31 cellular contexts compared by ENCODE assay signal in the genomic region with DNA sequence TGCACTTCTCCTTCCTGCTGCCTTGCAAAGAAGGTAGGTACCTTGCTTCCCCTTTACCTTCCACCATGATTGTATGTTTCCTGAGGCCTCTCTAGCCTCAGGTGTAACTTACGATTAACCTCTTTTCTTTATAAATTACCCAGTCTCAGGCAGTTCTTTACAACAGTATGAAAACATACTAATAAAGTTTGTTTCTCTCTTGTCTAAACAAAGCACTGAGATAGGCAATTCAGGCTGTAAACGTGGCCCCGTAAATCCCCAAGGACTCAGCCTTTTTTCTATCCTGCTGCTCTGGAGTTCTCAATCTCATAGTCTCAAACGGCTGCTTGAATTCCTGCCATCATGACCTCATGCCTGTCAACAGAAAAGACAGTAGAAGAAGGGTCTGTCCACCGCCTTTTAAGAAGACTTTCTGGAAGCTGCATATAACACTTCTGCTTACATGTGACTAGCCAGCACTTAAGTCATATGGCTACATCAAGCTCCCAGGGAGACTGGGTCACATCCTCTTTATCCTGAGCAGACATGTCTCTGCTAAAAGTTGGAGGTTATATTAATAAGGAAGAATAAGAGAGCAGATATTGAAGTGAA.
"Had no signal": no experiment of that assay in that cellular context is flagged by ENCODE, and none has a peak within 500 bp of the region (broad histone marks: within the 10 kb centered on the region; RNA-seq: fewer than 3 reads in every experiment).

No MANE protein-coding gene starts in this region.

- H3K9me3 Mint-ChIP-seq: activated naive CD8-positive, alpha-beta T cell treated with anti-CD3 and anti-CD28 coated beads, Interleukin-2, amount 10 ng/mL, durations not matched to agents 7 days and 5 days; activated T-cell treated with anti-CD3 and anti-CD28 coated beads, Interleukin-2, amount 50 U/mL, for 24 hours; T-helper 1 cell treated with Interleukin-12 subunit alpha and Interleukin-12 subunit beta and Interleukin-4 antibody, amounts not matched to agents 30 μg/mL and 1 μg/mL, for 36 hours had no signal

- H3K36me3 Mint-ChIP-seq: activated naive CD4-positive, alpha-beta T cell treated with anti-CD3 and anti-CD28 coated beads, Interleukin-2, amount 10 ng/mL, durations not matched to agents 7 days and 5 days; activated naive CD8-positive, alpha-beta T cell treated with anti-CD3 and anti-CD28 coated beads, Interleukin-2, amount 10 ng/mL, durations not matched to agents 7 days and 5 days; brain; mesothelial cell of epicardium; naive B cell had no signal

- ATAC-seq: activated CD4-positive, CD25-positive, alpha-beta regulatory T cell treated with anti-CD3 and anti-CD28 coated beads, Interleukin-2, amount 50 U/mL, for 24 hours; effector memory CD8-positive, alpha-beta T cell; gastroesophageal sphincter; left lobe of liver; pancreas; psoas muscle had no signal

- H3K4me3 ChIP-seq: ascending aorta, cardiac muscle cell, gastroesophageal sphincter, lung, pancreas, psoas muscle, right atrium auricular region, tibial nerve had no signal

- H3K27me3 ChIP-seq: ascending aorta, cardiac muscle cell, gastroesophageal sphincter, pancreas, right atrium auricular region, tibial nerve had no signal

- H3K4me1 Mint-ChIP-seq: activated naive CD4-positive, alpha-beta T cell treated with anti-CD3 and anti-CD28 coated beads, Interleukin-2, amount 10 ng/mL, durations not matched to agents 7 days and 5 days; activated naive CD8-positive, alpha-beta T cell treated with anti-CD3 and anti-CD28 coated beads, Interleukin-2, amount 10 ng/mL, durations not matched to agents 7 days and 5 days; naive B cell had no signal

- H3K36me3 ChIP-seq: ascending aorta, cardiac muscle cell, gastroesophageal sphincter, pancreas, right atrium auricular region, tibial nerve, WERI-Rb-1 had no signal

- H3K4me1 ChIP-seq: ascending aorta, gastroesophageal sphincter, pancreas, right atrium auricular region had no signal

- H3K27ac Mint-ChIP-seq: activated naive CD4-positive, alpha-beta T cell treated with anti-CD3 and anti-CD28 coated beads, Interleukin-2, amount 10 ng/mL, durations not matched to agents 7 days and 5 days; activated naive CD8-positive, alpha-beta T cell treated with anti-CD3 and anti-CD28 coated beads, Interleukin-2, amount 10 ng/mL, durations not matched to agents 7 days and 5 days; activated T-cell treated with anti-CD3 and anti-CD28 coated beads, Interleukin-2, amount 50 U/mL, for 24 hours; brain; effector memory CD8-positive, alpha-beta T cell; mesothelial cell of epicardium; naive B cell; T-helper 1 cell treated with Interleukin-12 subunit alpha and Interleukin-12 subunit beta and Interleukin-4 antibody, amounts not matched to agents 30 μg/mL and 1 μg/mL, for 36 hours had no signal

- DNase-seq: activated CD4-positive, alpha-beta T cell treated with anti-CD3 and anti-CD28 coated beads for 48 hours; activated CD4-positive, alpha-beta T cell treated with anti-CD3 and anti-CD28 coated beads, Interleukin-2, amount 50 U/mL, for 48 hours; activated CD8-positive, alpha-beta memory T cell treated with anti-CD3 and anti-CD28 coated beads, Interleukin-2, amount 50 U/mL, for 48 hours; activated gamma-delta T cell; activated naive CD4-positive, alpha-beta T cell treated with anti-CD3 and anti-CD28 coated beads, Interleukin-2, amount 10 ng/mL, durations not matched to agents 7 days and 5 days; activated naive CD8-positive, alpha-beta T cell treated with anti-CD3 and anti-CD28 coated beads, Interleukin-2, amount 10 ng/mL, durations not matched to agents 7 days and 5 days; activated T-cell treated with anti-CD3 and anti-CD28 coated beads, Interleukin-2, amount 50 U/mL, for 24 hours; cortex of kidney; effector memory CD8-positive, alpha-beta T cell; erythroblast; hippocampal formation; naive B cell; nucleus accumbens; pancreas; psoas muscle; stimulated activated CD4-positive, alpha-beta T cell treated with anti-CD3 and anti-CD28 coated beads, Interleukin-2, amount 100 ng/mL, for 48 hours; stimulated activated naive CD4-positive, alpha-beta T cell treated with Interleukin-2 at 50 U/mL for 16 hours; T-helper 9 cell; WERI-Rb-1 had no signal

- H3K27me3 Mint-ChIP-seq: activated naive CD4-positive, alpha-beta T cell treated with anti-CD3 and anti-CD28 coated beads, Interleukin-2, amount 10 ng/mL, durations not matched to agents 7 days and 5 days; activated naive CD8-positive, alpha-beta T cell treated with anti-CD3 and anti-CD28 coated beads, Interleukin-2, amount 10 ng/mL, durations not matched to agents 7 days and 5 days; brain; effector memory CD8-positive, alpha-beta T cell had no signal

- H3K27ac ChIP-seq: ascending aorta, cardiac muscle cell, gastroesophageal sphincter, pancreas, psoas muscle, right atrium auricular region, tibial nerve, WERI-Rb-1 had no signal

- H3K9me3 ChIP-seq: pancreas had no signal

- H3K4me3 Mint-ChIP-seq: activated naive CD4-positive, alpha-beta T cell treated with anti-CD3 and anti-CD28 coated beads, Interleukin-2, amount 10 ng/mL, durations not matched to agents 7 days and 5 days; activated naive CD8-positive, alpha-beta T cell treated with anti-CD3 and anti-CD28 coated beads, Interleukin-2, amount 10 ng/mL, durations not matched to agents 7 days and 5 days; activated T-cell treated with anti-CD3 and anti-CD28 coated beads, Interleukin-2, amount 50 U/mL, for 24 hours; brain; effector memory CD8-positive, alpha-beta T cell; mesothelial cell of epicardium; naive B cell; neural crest cell; T-helper 1 cell treated with Interleukin-12 subunit alpha and Interleukin-12 subunit beta and Interleukin-4 antibody, amounts not matched to agents 30 μg/mL and 1 μg/mL, for 36 hours had no signal
